1 cellular context compared by ENCODE assay signal in genomic region chr22:38481871-38482332, GRCh38.
TF ChIP-seq lines count a peak whose summit lies in the region.

No MANE protein-coding gene starts in this region.

TF ChIP-seq in IMR-90, 13 proteins besides CTCF, POLR2A, EP300 and RAD21:
- no peak for TF ChIP-seq MAZ (IDR thresholded peaks at IDR 0.05; ENCODE audit: borderline replicate concordance, low read depth, low read length)
- TF ChIP-seq SMC3 (IDR thresholded peaks at IDR 0.05; ENCODE audit: low read depth, low read length): no peak
- TF ChIP-seq ELK1 (IDR thresholded peaks at IDR 0.05; ENCODE audit: borderline replicate concordance, low read depth, low read length): no peak
- no peak for TF ChIP-seq RCOR1 (IDR thresholded peaks at IDR 0.05; ENCODE audit: insufficient replicate concordance, low read length)
- no peak for TF ChIP-seq USF2 (IDR thresholded peaks at IDR 0.05; ENCODE audit: low read depth, low read length)
- no peak for TF ChIP-seq MXI1 (IDR thresholded peaks at IDR 0.05; ENCODE audit: borderline replicate concordance, low read depth, low read length)
- TF ChIP-seq FOS (IDR thresholded peaks at IDR 0.05; ENCODE audit: low read depth, low read length): no peak
- TF ChIP-seq CHD1 (IDR thresholded peaks at IDR 0.05; ENCODE audit: low read depth, low read length): no peak
- TF ChIP-seq NFE2L2 (IDR thresholded peaks at IDR 0.05; ENCODE audit: low read depth, low read length): no peak
- TF ChIP-seq CEBPB (IDR thresholded peaks at IDR 0.05; ENCODE audit: low read depth, low read length): no peak
- no peak for TF ChIP-seq RFX5 (IDR thresholded peaks at IDR 0.05; ENCODE audit: low read depth, low read length)
- no peak for TF ChIP-seq MAFK (IDR thresholded peaks at IDR 0.05; ENCODE audit: low read depth, low read length)
- no peak for TF ChIP-seq BHLHE40 (IDR thresholded peaks at IDR 0.05; ENCODE audit: low read depth, low read length)
